Comparison of ENCODE assay signal across 1 cellular context in genomic region chr1:41740630-41741239, GRCh38.
TF ChIP-seq lines count a peak whose summit lies in the region.

No MANE protein-coding gene starts in this region.

TF ChIP-seq in H1, 55 proteins besides CTCF, POLR2A, EP300 and RAD21 (continued from another document):
- TF ChIP-seq, protein P1, sequence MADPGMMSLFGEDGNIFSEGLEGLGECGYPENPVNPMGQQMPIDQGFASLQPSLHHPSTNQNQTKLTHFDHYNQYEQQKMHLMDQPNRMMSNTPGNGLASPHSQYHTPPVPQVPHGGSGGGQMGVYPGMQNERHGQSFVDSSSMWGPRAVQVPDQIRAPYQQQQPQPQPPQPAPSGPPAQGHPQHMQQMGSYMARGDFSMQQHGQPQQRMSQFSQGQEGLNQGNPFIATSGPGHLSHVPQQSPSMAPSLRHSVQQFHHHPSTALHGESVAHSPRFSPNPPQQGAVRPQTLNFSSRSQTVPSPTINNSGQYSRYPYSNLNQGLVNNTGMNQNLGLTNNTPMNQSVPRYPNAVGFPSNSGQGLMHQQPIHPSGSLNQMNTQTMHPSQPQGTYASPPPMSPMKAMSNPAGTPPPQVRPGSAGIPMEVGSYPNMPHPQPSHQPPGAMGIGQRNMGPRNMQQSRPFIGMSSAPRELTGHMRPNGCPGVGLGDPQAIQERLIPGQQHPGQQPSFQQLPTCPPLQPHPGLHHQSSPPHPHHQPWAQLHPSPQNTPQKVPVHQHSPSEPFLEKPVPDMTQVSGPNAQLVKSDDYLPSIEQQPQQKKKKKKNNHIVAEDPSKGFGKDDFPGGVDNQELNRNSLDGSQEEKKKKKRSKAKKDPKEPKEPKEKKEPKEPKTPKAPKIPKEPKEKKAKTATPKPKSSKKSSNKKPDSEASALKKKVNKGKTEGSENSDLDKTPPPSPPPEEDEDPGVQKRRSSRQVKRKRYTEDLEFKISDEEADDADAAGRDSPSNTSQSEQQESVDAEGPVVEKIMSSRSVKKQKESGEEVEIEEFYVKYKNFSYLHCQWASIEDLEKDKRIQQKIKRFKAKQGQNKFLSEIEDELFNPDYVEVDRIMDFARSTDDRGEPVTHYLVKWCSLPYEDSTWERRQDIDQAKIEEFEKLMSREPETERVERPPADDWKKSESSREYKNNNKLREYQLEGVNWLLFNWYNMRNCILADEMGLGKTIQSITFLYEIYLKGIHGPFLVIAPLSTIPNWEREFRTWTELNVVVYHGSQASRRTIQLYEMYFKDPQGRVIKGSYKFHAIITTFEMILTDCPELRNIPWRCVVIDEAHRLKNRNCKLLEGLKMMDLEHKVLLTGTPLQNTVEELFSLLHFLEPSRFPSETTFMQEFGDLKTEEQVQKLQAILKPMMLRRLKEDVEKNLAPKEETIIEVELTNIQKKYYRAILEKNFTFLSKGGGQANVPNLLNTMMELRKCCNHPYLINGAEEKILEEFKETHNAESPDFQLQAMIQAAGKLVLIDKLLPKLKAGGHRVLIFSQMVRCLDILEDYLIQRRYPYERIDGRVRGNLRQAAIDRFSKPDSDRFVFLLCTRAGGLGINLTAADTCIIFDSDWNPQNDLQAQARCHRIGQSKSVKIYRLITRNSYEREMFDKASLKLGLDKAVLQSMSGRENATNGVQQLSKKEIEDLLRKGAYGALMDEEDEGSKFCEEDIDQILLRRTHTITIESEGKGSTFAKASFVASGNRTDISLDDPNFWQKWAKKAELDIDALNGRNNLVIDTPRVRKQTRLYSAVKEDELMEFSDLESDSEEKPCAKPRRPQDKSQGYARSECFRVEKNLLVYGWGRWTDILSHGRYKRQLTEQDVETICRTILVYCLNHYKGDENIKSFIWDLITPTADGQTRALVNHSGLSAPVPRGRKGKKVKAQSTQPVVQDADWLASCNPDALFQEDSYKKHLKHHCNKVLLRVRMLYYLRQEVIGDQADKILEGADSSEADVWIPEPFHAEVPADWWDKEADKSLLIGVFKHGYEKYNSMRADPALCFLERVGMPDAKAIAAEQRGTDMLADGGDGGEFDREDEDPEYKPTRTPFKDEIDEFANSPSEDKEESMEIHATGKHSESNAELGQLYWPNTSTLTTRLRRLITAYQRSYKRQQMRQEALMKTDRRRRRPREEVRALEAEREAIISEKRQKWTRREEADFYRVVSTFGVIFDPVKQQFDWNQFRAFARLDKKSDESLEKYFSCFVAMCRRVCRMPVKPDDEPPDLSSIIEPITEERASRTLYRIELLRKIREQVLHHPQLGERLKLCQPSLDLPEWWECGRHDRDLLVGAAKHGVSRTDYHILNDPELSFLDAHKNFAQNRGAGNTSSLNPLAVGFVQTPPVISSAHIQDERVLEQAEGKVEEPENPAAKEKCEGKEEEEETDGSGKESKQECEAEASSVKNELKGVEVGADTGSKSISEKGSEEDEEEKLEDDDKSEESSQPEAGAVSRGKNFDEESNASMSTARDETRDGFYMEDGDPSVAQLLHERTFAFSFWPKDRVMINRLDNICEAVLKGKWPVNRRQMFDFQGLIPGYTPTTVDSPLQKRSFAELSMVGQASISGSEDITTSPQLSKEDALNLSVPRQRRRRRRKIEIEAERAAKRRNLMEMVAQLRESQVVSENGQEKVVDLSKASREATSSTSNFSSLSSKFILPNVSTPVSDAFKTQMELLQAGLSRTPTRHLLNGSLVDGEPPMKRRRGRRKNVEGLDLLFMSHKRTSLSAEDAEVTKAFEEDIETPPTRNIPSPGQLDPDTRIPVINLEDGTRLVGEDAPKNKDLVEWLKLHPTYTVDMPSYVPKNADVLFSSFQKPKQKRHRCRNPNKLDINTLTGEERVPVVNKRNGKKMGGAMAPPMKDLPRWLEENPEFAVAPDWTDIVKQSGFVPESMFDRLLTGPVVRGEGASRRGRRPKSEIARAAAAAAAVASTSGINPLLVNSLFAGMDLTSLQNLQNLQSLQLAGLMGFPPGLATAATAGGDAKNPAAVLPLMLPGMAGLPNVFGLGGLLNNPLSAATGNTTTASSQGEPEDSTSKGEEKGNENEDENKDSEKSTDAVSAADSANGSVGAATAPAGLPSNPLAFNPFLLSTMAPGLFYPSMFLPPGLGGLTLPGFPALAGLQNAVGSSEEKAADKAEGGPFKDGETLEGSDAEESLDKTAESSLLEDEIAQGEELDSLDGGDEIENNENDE (IDR thresholded peaks at IDR 0.05; ENCODE audit: insufficient replicate concordance, low read length) = no peak
- no peak for TF ChIP-seq CEBPB (IDR thresholded peaks at IDR 0.05; ENCODE audit: low read depth, low read length)
- no peak for TF ChIP-seq JUN (IDR thresholded peaks at IDR 0.05; ENCODE audit: low read depth, low read length)
- TF ChIP-seq TCF12 (IDR thresholded peaks at IDR 0.05; ENCODE audit: low read depth, low read length) = no peak
